15 cellular contexts compared by ENCODE assay signal in the genomic region with DNA sequence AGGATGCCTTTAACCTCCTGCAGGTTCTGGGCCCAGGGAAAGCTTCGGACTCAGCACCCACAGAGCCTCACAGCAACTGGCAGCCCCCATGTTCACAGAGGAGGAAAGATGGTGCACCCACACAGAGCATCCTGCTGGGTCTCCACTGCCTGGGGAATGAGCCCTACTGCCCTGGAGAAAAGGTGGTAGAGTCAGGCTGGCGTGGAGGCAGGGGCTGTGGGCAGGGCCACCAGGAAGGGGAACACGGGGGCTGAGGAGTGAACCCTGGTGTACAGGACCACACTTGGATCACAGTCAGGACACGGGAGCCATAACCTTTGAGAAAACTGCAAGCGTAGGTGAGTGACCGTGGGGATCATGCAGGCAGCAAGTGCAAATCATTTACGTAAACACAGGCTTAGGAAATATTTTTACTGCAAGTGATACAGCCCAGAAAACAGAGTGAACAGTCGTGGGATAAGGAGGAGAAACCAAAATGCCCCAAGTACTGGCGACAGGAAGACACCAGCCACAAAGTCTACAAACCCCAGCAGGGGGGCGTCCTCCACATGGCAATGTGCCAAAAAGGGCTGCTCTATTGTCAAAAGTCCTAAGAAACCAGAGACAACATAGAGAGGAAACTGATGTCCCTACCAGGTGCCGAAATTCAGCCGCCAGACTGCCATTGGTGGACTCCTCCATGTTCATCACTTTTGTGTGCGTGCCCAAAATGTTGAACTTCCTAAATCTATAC. TPM values are rescaled to one million over a fixed set of nuclear protein-coding genes. Genes with fewer than 3 reads are reported as not detected.
A peak's percentile ranks its signal among the peaks of the same experiment; 100 is the strongest.
DNase-seq lines count a peak whose midpoint lies in the region; ATAC-seq and TF ChIP-seq lines count a peak whose summit lies in the region.
"Had no signal": no experiment of that assay in that cellular context is flagged by ENCODE, and none has a peak within 500 bp of the region (broad histone marks: within the 10 kb centered on the region; RNA-seq: fewer than 3 reads in every experiment).

No MANE protein-coding gene starts in this region.

- H3K27me3 Mint-ChIP-seq in activated CD4-positive, alpha-beta T cell treated with anti-CD3 and anti-CD28 coated beads for 36 hours, result no peaks in the 10 kb centered on the region
- H3K27me3 Mint-ChIP-seq in WTC11 (ENCODE audit: low read depth) (no peaks in the 10 kb centered on the region), naive B cell (no peaks in the 10 kb centered on the region)

- CTCF ChIA-PET in activated CD4-positive, alpha-beta T cell treated with anti-CD3 and anti-CD28 coated beads for 36 hours (lab: Charles Lee), result interaction anchor here (0.6 to 1.7 kb wide), 3 partner anchors 16 to 515 kb away, joined by 3 read pairs; no protein-coding TSS in a partner anchor
- CTCF ChIA-PET in WTC11 (lab: Charles Lee), result no interaction called here

- H3K9me3 ChIP-seq in aorta (ENCODE audit: control insufficient read depth, low read length), result no peaks in the 10 kb centered on the region
- H3K9me3 ChIP-seq: esophagus squamous epithelium had no signal

- H3K9me3 Mint-ChIP-seq in activated CD4-positive, alpha-beta T cell treated with anti-CD3 and anti-CD28 coated beads for 36 hours (ENCODE audit: low read depth), result no peaks in the 10 kb centered on the region
- H3K9me3 Mint-ChIP-seq in WTC11 (no peaks in the 10 kb centered on the region), naive B cell (no peaks in the 10 kb centered on the region)

- no peak for ATAC-seq in activated CD4-positive, alpha-beta T cell treated with anti-CD3 and anti-CD28 coated beads for 36 hours
- no peak for ATAC-seq in WTC11
- no peak for ATAC-seq in naive B cell (ENCODE audit: low read depth in 2 of 2)
- ATAC-seq in aorta (ENCODE audit: low FRiP score), result no peak

- no peak for DNase-seq in activated CD4-positive, alpha-beta T cell treated with anti-CD3 and anti-CD28 coated beads for 36 hours
- no peak for DNase-seq in activated CD4-positive, alpha-beta T cell treated with anti-CD3 and anti-CD28 coated beads for 1 hour
- DNase-seq in WTC11 (ENCODE audit: low spot score) (peak; percentile 41), naive B cell (no peak), DMS53 treated with DMSO at 0.1 percent for 48 hours (lab: John Stamatoyannopoulos, UW; ENCODE audit: unreplicated experiment) (no peak), DMS53 (lab: John Stamatoyannopoulos, UW) (no peak), aorta (no peak)
- DNase-seq: cerebellar nuclear complex, esophagus squamous epithelium, GF-D8, IMR-90, NCI-H226, posterior cingulate gyrus had no signal

- H3K4me3 Mint-ChIP-seq in activated CD4-positive, alpha-beta T cell treated with anti-CD3 and anti-CD28 coated beads for 36 hours, result no peak overlapping the region
- H3K4me3 Mint-ChIP-seq in WTC11 (no peak overlapping the region), naive B cell (peak overlapping the region in 1 of 8 donors; percentile 39)

- POLR2A ChIA-PET in activated CD4-positive, alpha-beta T cell treated with anti-CD3 and anti-CD28 coated beads for 36 hours (lab: Charles Lee), result no interaction called here
- POLR2A ChIA-PET in WTC11 (lab: Charles Lee), result no interaction called here

- H3K4me1 Mint-ChIP-seq in activated CD4-positive, alpha-beta T cell treated with anti-CD3 and anti-CD28 coated beads for 36 hours, result peaks cover 44% of the 10 kb centered on the region
- H3K4me1 Mint-ChIP-seq in WTC11 (0 out of 2 replicates have a peak, but pooled peaks cover 2% of the 10 kb centered on the region), naive B cell (peaks cover 4 to 11% (median 8%) of the 10 kb centered on the region in 3 donors)

- no peaks in the 10 kb centered on the region for H3K27me3 ChIP-seq in aorta (ENCODE audit: control insufficient read depth in 1 of 2, insufficient read depth in 2 of 2, low read length in 1 of 2)
- H3K27me3 ChIP-seq: esophagus squamous epithelium had no signal

- no peaks in the 10 kb centered on the region for H3K4me1 ChIP-seq in aorta (ENCODE audit: control insufficient read depth in 1 of 2, insufficient read depth in 2 of 2, low read length in 2 of 2)
- H3K4me1 ChIP-seq: esophagus squamous epithelium had no signal

- H3K27ac Mint-ChIP-seq in activated CD4-positive, alpha-beta T cell treated with anti-CD3 and anti-CD28 coated beads for 36 hours, result peak overlapping the region; percentile 55
- H3K27ac Mint-ChIP-seq in WTC11, result no peak overlapping the region
- peak overlapping the region in 4 of 6 donors; percentile 57 to 90 (median 68) for H3K27ac Mint-ChIP-seq in naive B cell

- no peak overlapping the region for H3K4me3 ChIP-seq in aorta (ENCODE audit: low read length in 2 of 2)
- H3K4me3 ChIP-seq: esophagus squamous epithelium had no signal

- TF ChIP-seq POLR2A in GM19099 (IDR thresholded peaks at IDR 0.05; ENCODE audit: extremely low read depth, insufficient read length, low read depth), result peak; percentile 23

- intact Hi-C loops in activated CD4-positive, alpha-beta T cell treated with anti-CD3 and anti-CD28 coated beads for 36 hours (cut with DNase I, micrococcal nuclease), result no loop called here
- intact Hi-C loops in aorta (cut with DNase I), result no loop called here

- no peak overlapping the region for H3K27ac ChIP-seq in aorta (ENCODE audit: low read depth in 1 of 2, low read length in 2 of 2)
- H3K27ac ChIP-seq: esophagus squamous epithelium, VCaP had no signal

- H3K36me3 Mint-ChIP-seq in activated CD4-positive, alpha-beta T cell treated with anti-CD3 and anti-CD28 coated beads for 36 hours (ENCODE audit: low read depth), result peaks cover 91% of the 10 kb centered on the region
- peaks cover 89% of the 10 kb centered on the region for H3K36me3 Mint-ChIP-seq in WTC11
- peaks cover 28 to 33% of the 10 kb centered on the region in 2 donors for H3K36me3 Mint-ChIP-seq in naive B cell

- H3K36me3 ChIP-seq in aorta (ENCODE audit: control insufficient read depth in 1 of 2, insufficient read depth in 2 of 2, low read length in 1 of 2), result peaks cover 6 to 17% of the 10 kb centered on the region in 2 donors

- TF ChIP-seq CTCF in WTC11 (IDR thresholded peaks at IDR 0.05), result no peak

- 89% methylated on average over 13 of the region's 13 CpGs for WGBS in aorta, 2 donors

TF ChIP-seq in WTC11, 78 proteins besides CTCF, POLR2A, EP300 and RAD21:
- TF ChIP-seq TP53 (CRISPR knock-in tag; IDR thresholded peaks at IDR 0.05) (no peak), CBFB (CRISPR knock-in tag; IDR thresholded peaks at IDR 0.05; ENCODE audit: low read depth) (no peak), JAZF1 (CRISPR knock-in tag; IDR thresholded peaks at IDR 0.05) (no peak)
- TF ChIP-seq, protein P1, sequence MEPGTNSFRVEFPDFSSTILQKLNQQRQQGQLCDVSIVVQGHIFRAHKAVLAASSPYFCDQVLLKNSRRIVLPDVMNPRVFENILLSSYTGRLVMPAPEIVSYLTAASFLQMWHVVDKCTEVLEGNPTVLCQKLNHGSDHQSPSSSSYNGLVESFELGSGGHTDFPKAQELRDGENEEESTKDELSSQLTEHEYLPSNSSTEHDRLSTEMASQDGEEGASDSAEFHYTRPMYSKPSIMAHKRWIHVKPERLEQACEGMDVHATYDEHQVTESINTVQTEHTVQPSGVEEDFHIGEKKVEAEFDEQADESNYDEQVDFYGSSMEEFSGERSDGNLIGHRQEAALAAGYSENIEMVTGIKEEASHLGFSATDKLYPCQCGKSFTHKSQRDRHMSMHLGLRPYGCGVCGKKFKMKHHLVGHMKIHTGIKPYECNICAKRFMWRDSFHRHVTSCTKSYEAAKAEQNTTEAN (CRISPR knock-in tag; IDR thresholded peaks at IDR 0.05), result no peak

RNA-seq across cellular contexts. Expression of a gene that starts 27.6 kb away (rescaled TPM):
- 100 to 1,000 TPM; 317 to 343 TPM for total RNA-seq in activated CD4-positive, alpha-beta T cell treated with anti-CD3 and anti-CD28 coated beads for 36 hours
- total RNA-seq in WTC11 (2021) (36.1 to 41.3 TPM (median 39.5 TPM) in 3 replicates), aorta (10 to 100 TPM; 69.1 to 70.7 TPM)
- polyA plus RNA-seq in naive B cell (ENCODE audit: low read depth in 6 of 6) (100 to 1,000 TPM in 1 of 6 donors, 10 to 100 TPM in 5; 36.9 to 140 (median 54.8) TPM), aorta (10 to 100 TPM; 30.1 to 42.4 TPM)
